Comparison of ENCODE assay signal across 8 cellular contexts in the genomic region with DNA sequence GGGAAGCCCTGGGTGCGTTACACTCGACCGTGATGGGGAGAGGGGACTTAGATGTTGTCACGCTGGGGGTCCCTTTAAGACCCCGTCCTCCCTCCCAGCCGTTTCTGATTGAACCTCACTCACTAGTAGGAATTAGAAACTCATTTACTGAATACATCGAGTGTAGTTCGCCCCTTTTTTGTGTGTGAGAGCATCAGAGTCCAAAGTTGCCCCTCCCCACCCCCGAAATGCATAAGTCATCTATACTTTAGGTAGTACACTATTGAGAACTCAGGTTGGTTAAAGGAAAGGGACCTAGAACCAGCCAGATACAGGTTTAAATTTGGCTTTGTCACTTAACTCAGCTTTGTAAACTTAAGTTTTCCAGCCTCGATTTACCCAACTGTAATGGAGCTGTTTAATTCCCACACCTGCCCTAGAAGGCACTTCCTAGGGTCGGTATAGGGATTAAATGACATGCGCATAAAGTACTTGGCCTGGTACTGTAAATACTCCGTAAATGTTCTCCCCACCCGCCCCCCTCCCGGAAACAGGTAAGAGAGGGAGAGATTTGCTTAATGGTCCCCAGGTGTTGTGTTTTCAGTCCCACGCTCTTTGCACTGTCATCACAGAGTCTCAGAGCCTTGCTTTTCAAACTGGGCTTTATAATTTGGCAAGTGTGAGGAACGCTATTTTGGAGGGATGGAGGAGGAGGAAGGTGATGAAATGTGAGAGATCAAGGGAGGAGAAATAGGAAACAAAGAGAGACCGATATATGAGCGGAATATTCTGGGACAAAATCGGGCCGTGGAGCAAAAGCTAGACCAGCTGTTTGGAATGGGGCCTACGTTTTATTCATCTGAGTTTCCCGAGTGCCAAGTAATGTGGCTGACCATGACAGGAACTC. TPM values are rescaled to one million over a fixed set of nuclear protein-coding genes. Genes with fewer than 3 reads are reported as not detected.
DNase-seq lines count a peak whose midpoint lies in the region; ATAC-seq and TF ChIP-seq lines count a peak whose summit lies in the region.

No MANE protein-coding gene starts in this region.

- H3K9ac ChIP-seq in PC-3 (ENCODE audit: low read length) = peak overlapping the region; percentile 91

- H3F3A ChIP-seq in PC-3 (ENCODE audit: low read length, unreplicated experiment) = no peaks in the 10 kb centered on the region

- peak overlapping the region; percentile 89 for H3K4me2 ChIP-seq in PC-3 (ENCODE audit: low read length)

- peaks cover 21% of the 10 kb centered on the region for H3K4me1 ChIP-seq in PC-3 (ENCODE audit: insufficient read depth, low read length)

- CTCF ChIA-PET in PC-3 (lab: Charles Lee) = interaction anchor here (0.6 to 3.2 kb wide), 7 partner anchors 21 to 1168 kb away, joined by 3 to 24 read pairs (median 5); no protein-coding TSS in a partner anchor

- peaks cover 5% of the 10 kb centered on the region for H3K27me3 Mint-ChIP-seq in nephron (ENCODE audit: low read depth)

- peaks cover 3% of the 10 kb centered on the region; the same call in 1 of the 2 replicates for H4K20me1 ChIP-seq in PC-3 (ENCODE audit: low read length)

- H3K79me2 ChIP-seq in PC-3 (ENCODE audit: low read length) = peaks cover 44% of the 10 kb centered on the region

- H3K4me3 Mint-ChIP-seq in nephron = peak overlapping the region; percentile 88 to 98 (median 97)

- H3K9me2 ChIP-seq in PC-3 (replicated peaks; ENCODE audit: low read length) = no peaks in the 10 kb centered on the region

- H3K4me3 ChIP-seq in PC-3 (ENCODE audit: low read length) (peak overlapping the region; percentile 84), dorsolateral prefrontal cortex (peak overlapping the region; percentile 63 to 100 (median 97))

- H3K27ac ChIP-seq in PC-3 (ENCODE audit: low read length) (no peak overlapping the region), dorsolateral prefrontal cortex (peak overlapping the region in 56 of 59 donors; percentile 27 to 100 (median 98))

- no peaks in the 10 kb centered on the region for H3K9me3 ChIP-seq in PC-3 (ENCODE audit: low read length)

- POLR2A ChIA-PET in PC-3 (lab: Charles Lee; ENCODE audit: unreplicated experiment) = interaction anchor here (0.6 kb wide), 1 partner anchor 38 kb away, joined by 3 read pairs; no protein-coding TSS in a partner anchor

- H3K27ac Mint-ChIP-seq in nephron = peak overlapping the region; percentile 83 to 96 (median 93)

- H3K36me3 Mint-ChIP-seq in nephron (ENCODE audit: low read depth) = peaks cover 17% of the 10 kb centered on the region

- peak overlapping the region; percentile 94 for H2AFZ ChIP-seq in PC-3 (ENCODE audit: low read length)

- H3K27me3 ChIP-seq in PC-3 (ENCODE audit: low read length) = no peaks in the 10 kb centered on the region
- H3K27me3 ChIP-seq in dorsolateral prefrontal cortex = no peaks in the 10 kb centered on the region

- intact Hi-C loops in PC-3 (cut with micrococcal nuclease) = loop anchor here (10.0 kb wide), 1 partner anchor 502 kb away; no protein-coding TSS in a partner anchor
- intact Hi-C loops in dorsolateral prefrontal cortex (cut with DNase I) = loop anchor here (2.0 to 10.0 kb wide), 5 partner anchors 255 to 1288 kb away; partner anchors contain the start of genes PRKAB1 (in 1 of the 2) and WSB2 (in 1 of the 2)

- no peak for ATAC-seq in PC-3
- ATAC-seq in HG03432 (IDR thresholded peaks at IDR 0.05; ENCODE audit: unreplicated experiment) = no peak

- TF ChIP-seq CTCF in PC-3 (conservative IDR thresholded peaks at IDR 0.05; ENCODE audit: low read depth, low read length) (no peak), dorsolateral prefrontal cortex (IDR thresholded peaks at IDR 0.05 in 54 of 56, conservative IDR thresholded peaks at IDR 0.05 in 2 of 56; ENCODE audit: low read depth in 1 of 56, partially characterized antibody in 56 of 56) (no peak), nephron (IDR thresholded peaks at IDR 0.05; ENCODE audit: unreplicated experiment in 3 of 3) (no peak)

- TSS peak; percentile 38 for BruUV-seq in PC-3 (replicated peaks; lab: Mats Ljungman, UMichigan)

- no peaks in the 10 kb centered on the region for H3K9me3 Mint-ChIP-seq in nephron

- peaks cover 22% of the 10 kb centered on the region for H3K36me3 ChIP-seq in PC-3 (ENCODE audit: low read depth, low read length)

- H3K4me1 Mint-ChIP-seq in nephron = peaks cover 43% of the 10 kb centered on the region

- DNase-seq in NCI-H510A treated with DMSO at 0.1 percent for 48 hours (lab: John Stamatoyannopoulos, UW) (peak; percentile 62), NCI-H510A (lab: John Stamatoyannopoulos, UW) (no peak), PC-3 (peak; percentile 25), dorsolateral prefrontal cortex (no peak), pons (ENCODE audit: low spot score) (no peak), GF-D8 (lab: John Stamatoyannopoulos, UW) (no peak)

RNA-seq across cellular contexts. Expression of gene SUDS3, which starts 0.9 kb away (rescaled TPM):
- 57.4 and 62.8 TPM in 2 replicates for total RNA-seq in PC-3 (2014; rRNA removed)
- total RNA-seq in dorsolateral prefrontal cortex = 10 to 100 TPM; 27.0 to 62.6 (median 45.6) TPM

RNA-seq across cellular contexts. Expression of gene TAOK3, which starts 4.5 kb away (rescaled TPM):
- total RNA-seq in PC-3 (2014; rRNA removed) (15.9 and 27.9 TPM in 2 replicates), dorsolateral prefrontal cortex (100 to 1,000 TPM in 1 of 120 experiments, 10 to 100 TPM in 119; 47.3 to 103 (median 73.3) TPM)

Comparison
In these comparisons a context has a peak if more than half of its experiments do, and no peak if none do; other contexts are left out.
1. DNase-seq: peak in NCI-H510A treated with DMSO at 0.1 percent for 48 hours (single experiment) and PC-3 (single experiment); none in NCI-H510A (single experiment), dorsolateral prefrontal cortex (0 of 10), pons (single experiment) and GF-D8 (single experiment).